Comparison of ENCODE assay signal across 8 cellular contexts in genomic region chr13:32426191-32426980, GRCh38. TPM values are rescaled to one million over a fixed set of nuclear protein-coding genes. Genes with fewer than 3 reads are reported as not detected.
DNase-seq lines count a peak whose midpoint lies in the region; ATAC-seq, FAIRE-seq and TF ChIP-seq lines count a peak whose summit lies in the region.

No MANE protein-coding gene starts in this region.

- 41 to 58% methylated on average over 19 of the region's 19 CpGs for WGBS in heart right ventricle, 2 donors

- H3K27me3 ChIP-seq in heart right ventricle = no peaks in the 10 kb centered on the region

- H3K4me1 ChIP-seq in heart right ventricle = peaks cover 0 to 59% (median 26%) of the 10 kb centered on the region in 9 donors

- peak overlapping the region; percentile 77 for H3K4me3 Mint-ChIP-seq in HFFc6

- peak overlapping the region; percentile 26 to 84 (median 77) for H3K4me3 ChIP-seq in heart right ventricle
- H3K4me3 ChIP-seq in retinal pigment epithelial cell (ENCODE audit: low read length) = peak overlapping the region; percentile 67

- H3K9me3 Mint-ChIP-seq in HFFc6 = no peaks in the 10 kb centered on the region

- peak; percentile 96 for FAIRE-seq in GM12891 (lab: Jason Lieb, UNC)

- H3K36me3 ChIP-seq in heart right ventricle = peaks cover 0 to 26% (median 0%) of the 10 kb centered on the region in 9 donors

- intact Hi-C loops in heart right ventricle (cut with DNase I) = loop anchor here in 4 of 10 donors (2.0 to 10.0 kb wide), 3 partner anchors 102 to 112 kb away; partner anchors contain the start of gene N4BP2L2 (in 4 of the 4)

- no peak for DNase-seq in GM12891 (ENCODE audit: insufficient read length, low spot score)
- DNase-seq in HFFc6 = no peak
- DNase-seq in NOMO-1 (lab: John Stamatoyannopoulos, UW; ENCODE audit: unreplicated experiment in 2 of 2) = peak; percentile 58 to 97
- DNase-seq in activated effector memory CD4-positive, alpha-beta T cell treated with anti-CD3 and anti-CD28 coated beads, Interleukin-2, amount 50 U/mL, for 16 hours = peak; percentile 74
- no peak for DNase-seq in heart right ventricle
- DNase-seq in retinal pigment epithelial cell (ENCODE audit: low read depth) = no peak
- no peak for DNase-seq in COLO668 (lab: John Stamatoyannopoulos, UW; ENCODE audit: unreplicated experiment)
- no peak for DNase-seq in NCI-H526 treated with DMSO at 0.1 percent for 48 hours (lab: John Stamatoyannopoulos, UW)

- peak overlapping the region; percentile 64; the same call in 1 of the 2 replicates for H3K27ac Mint-ChIP-seq in HFFc6

- H3K36me3 Mint-ChIP-seq in HFFc6 (ENCODE audit: low read depth) = peaks cover 9% of the 10 kb centered on the region

- peaks cover 20% of the 10 kb centered on the region for H3K4me1 Mint-ChIP-seq in HFFc6 (ENCODE audit: low read depth)

- H3K27me3 Mint-ChIP-seq in HFFc6 (ENCODE audit: insufficient read depth) = peaks cover 4% of the 10 kb centered on the region; the same call in 1 of the 2 replicates

- peak; percentile 51; the same call in 1 of the 2 replicates for TF ChIP-seq POLR2A in GM12891 (IDR thresholded peaks at IDR 0.05; ENCODE audit: low read depth, low read length)

- peak; percentile 15 to 57 (median 28) for ATAC-seq in heart right ventricle

- no peaks in the 10 kb centered on the region for H3K9me3 ChIP-seq in heart right ventricle

- peak overlapping the region; percentile 82 to 97 (median 86) for H3K27ac ChIP-seq in heart right ventricle

- TF ChIP-seq CTCF in HFFc6 (IDR thresholded peaks at IDR 0.05) = no peak
- TF ChIP-seq CTCF in heart right ventricle (IDR thresholded peaks at IDR 0.05) = no peak
- no peak for TF ChIP-seq CTCF in retinal pigment epithelial cell (conservative IDR thresholded peaks at IDR 0.05; ENCODE audit: low read depth, low read length)

TF ChIP-seq in GM12891, 5 proteins besides CTCF, POLR2A, EP300 and RAD21:
- TF ChIP-seq POU2F2 (IDR thresholded peaks at IDR 0.05; ENCODE audit: low read depth, low read length) (0 out of 2 replicates have a peak, but pooled peaks have one; percentile 15), POLR2AphosphoS5 (IDR thresholded peaks at IDR 0.05; ENCODE audit: low read depth, low read length) (0 out of 2 replicates have a peak, but pooled peaks have one; percentile 11), PAX5 (IDR thresholded peaks at IDR 0.05; ENCODE audit: insufficient read depth, low read length, severe bottlenecking) (no peak), SPI1 (IDR thresholded peaks at IDR 0.05; ENCODE audit: low read depth, low read length) (peak; percentile 78), TAF1 (IDR thresholded peaks at IDR 0.05; ENCODE audit: low read depth, low read length) (no peak)
TF ChIP-seq in GM12891: peak in this region for 3.

RNA-seq across cellular contexts. Expression of gene N4BP2L1, which starts 1.5 kb away (rescaled TPM):
- polyA plus RNA-seq in GM12891 (2012; ENCODE audit: low read depth, missing spikeins) = 17.9 TPM
- under 1 TPM; 0.08 to 0.60 (median 0.33) TPM for total RNA-seq in HFFc6 (2021; fragmentation: NEBNext Ultra II Directional; extraction: Animal tissue kit (Norgen Biotek cat#: 25700))
- 10 to 100 TPM in 1 of 10 donors, 1 to 10 TPM in 9; 2.5 to 10.6 (median 4.0) TPM for total RNA-seq in heart right ventricle
- 10 to 100 TPM in 1 of 2 donors, 1 to 10 TPM in 1; 3.2 to 14.9 TPM for polyA plus RNA-seq in heart right ventricle

Comparison
In these comparisons a context has a peak if more than half of its experiments do, and no peak if none do; other contexts are left out.
1. DNase-seq: peak in NOMO-1 (2 of 2) and activated effector memory CD4-positive, alpha-beta T cell treated with anti-CD3 and anti-CD28 coated beads, Interleukin-2, amount 50 U/mL, for 16 hours (single experiment); none in GM12891 (single experiment), HFFc6 (single experiment), heart right ventricle (0 of 2), retinal pigment epithelial cell (single experiment), COLO668 (single experiment) and NCI-H526 treated with DMSO at 0.1 percent for 48 hours (single experiment).